1 cellular context compared by ENCODE assay signal in genomic region chr9:68779558-68780376, GRCh38.
TF ChIP-seq lines count a peak whose summit lies in the region.

No MANE protein-coding gene starts in this region.

TF ChIP-seq in HEK293, 187 proteins besides CTCF, POLR2A, EP300 and RAD21 (continued from another document and continues in another):
- TF ChIP-seq INSM2 (tag by site-specific recombination; IDR thresholded peaks at IDR 0.05): no peak
- TF ChIP-seq ZNF549 (tag by site-specific recombination; IDR thresholded peaks at IDR 0.05): no peak
- TF ChIP-seq PATZ1 (tag by site-specific recombination; IDR thresholded peaks at IDR 0.05): peak; percentile 84
- TF ChIP-seq ZNF600 (tag by site-specific recombination; IDR thresholded peaks at IDR 0.05): peak; percentile 85
- TF ChIP-seq ZNF837 (tag by site-specific recombination; IDR thresholded peaks at IDR 0.05): no peak
- TF ChIP-seq ZBTB21 (tag by site-specific recombination; IDR thresholded peaks at IDR 0.05): peak; percentile 63; the same call in 1 of the 2 replicates
- peak; percentile 28; the same call in 1 of the 2 replicates for TF ChIP-seq TRIM28 (IDR thresholded peaks at IDR 0.05; ENCODE audit: borderline replicate concordance, low read length)
- TF ChIP-seq RBAK (tag by site-specific recombination; IDR thresholded peaks at IDR 0.05): no peak
- TF ChIP-seq ZFP37 (tag by site-specific recombination; IDR thresholded peaks at IDR 0.05): no peak; the same call in 1 of the 2 replicates
- TF ChIP-seq OVOL3 (tag by site-specific recombination; IDR thresholded peaks at IDR 0.05): no peak
- no peak for TF ChIP-seq HIC1 (tag by site-specific recombination; IDR thresholded peaks at IDR 0.05)
- TF ChIP-seq ZNF121 (tag by site-specific recombination; IDR thresholded peaks at IDR 0.05): no peak
- no peak for TF ChIP-seq HOXC10 (CRISPR knock-in tag; IDR thresholded peaks at IDR 0.05)
- TF ChIP-seq ZEB2 (tag by site-specific recombination; IDR thresholded peaks at IDR 0.05): peak; percentile 35; the same call in 1 of the 2 replicates
- TF ChIP-seq SP3 (tag by site-specific recombination; IDR thresholded peaks at IDR 0.05): peak; percentile 48; the same call in 1 of the 2 replicates
- no peak for TF ChIP-seq KLF17 (tag by site-specific recombination; IDR thresholded peaks at IDR 0.05)
- TF ChIP-seq ZNF670 (tag by site-specific recombination; IDR thresholded peaks at IDR 0.05; ENCODE audit: low read depth): no peak
- TF ChIP-seq ZNF645 (tag by site-specific recombination; IDR thresholded peaks at IDR 0.05): no peak
- no peak for TF ChIP-seq MZF1 (tag by site-specific recombination; IDR thresholded peaks at IDR 0.05; ENCODE audit: borderline replicate concordance)
- TF ChIP-seq ZNF596 (tag by site-specific recombination; IDR thresholded peaks at IDR 0.05): no peak
- TF ChIP-seq ZNF580 (tag by site-specific recombination; IDR thresholded peaks at IDR 0.05): no peak
- no peak for TF ChIP-seq ZBTB49 (tag by site-specific recombination; IDR thresholded peaks at IDR 0.05; ENCODE audit: low read depth)
- TF ChIP-seq SP7 (tag by site-specific recombination; IDR thresholded peaks at IDR 0.05): peak; percentile 50; the same call in 1 of the 2 replicates
- no peak for TF ChIP-seq ZNF664 (tag by site-specific recombination; IDR thresholded peaks at IDR 0.05)
- peak; percentile 76 for TF ChIP-seq ZBTB17 (tag by site-specific recombination; IDR thresholded peaks at IDR 0.05)
- no peak for TF ChIP-seq ZNF501 (tag by site-specific recombination; IDR thresholded peaks at IDR 0.05)
- TF ChIP-seq ZNF473 (tag by site-specific recombination; IDR thresholded peaks at IDR 0.05): no peak
- no peak for TF ChIP-seq ZNF555 (tag by site-specific recombination; conservative IDR thresholded peaks at IDR 0.05)
- TF ChIP-seq ZSCAN5A (tag by site-specific recombination; IDR thresholded peaks at IDR 0.05): no peak
- no peak for TF ChIP-seq ZNF114 (tag by site-specific recombination; IDR thresholded peaks at IDR 0.05)
- no peak for TF ChIP-seq ZNF184 (tag by site-specific recombination; IDR thresholded peaks at IDR 0.05)
- peak; percentile 78 for TF ChIP-seq GLIS2 (tag by site-specific recombination; IDR thresholded peaks at IDR 0.05)
- TF ChIP-seq ZSCAN16 (tag by site-specific recombination; IDR thresholded peaks at IDR 0.05): no peak
- TF ChIP-seq ZBTB48 (tag by site-specific recombination; IDR thresholded peaks at IDR 0.05): peak; percentile 51; the same call in 1 of the 2 replicates
- TF ChIP-seq BCL6B (tag by site-specific recombination; IDR thresholded peaks at IDR 0.05): no peak
- TF ChIP-seq ZNF214 (tag by site-specific recombination; IDR thresholded peaks at IDR 0.05; ENCODE audit: borderline replicate concordance): no peak
- TF ChIP-seq ZNF518A (tag by site-specific recombination; conservative IDR thresholded peaks at IDR 0.05; ENCODE audit: low read depth): 0 out of 2 replicates have a peak, but pooled peaks have one; percentile 31
- no peak for TF ChIP-seq ZNF571 (tag by site-specific recombination; IDR thresholded peaks at IDR 0.05)
- no peak for TF ChIP-seq ZFP3 (tag by site-specific recombination; IDR thresholded peaks at IDR 0.05; ENCODE audit: low read depth)
- TF ChIP-seq ZNF558 (tag by site-specific recombination; IDR thresholded peaks at IDR 0.05): no peak
- no peak; the same call in 1 of the 2 replicates for TF ChIP-seq MEIS1 (CRISPR knock-in tag; IDR thresholded peaks at IDR 0.05; ENCODE audit: borderline replicate concordance)
- TF ChIP-seq TCF7L2 (IDR thresholded peaks at IDR 0.05; ENCODE audit: borderline replicate concordance, low read depth, low read length): no peak
- TF ChIP-seq FEZF1 (tag by site-specific recombination; IDR thresholded peaks at IDR 0.05): no peak
